In genomic region chr10:120451968-120452367, GRCh38 we compare ENCODE assay signal across 8 cellular contexts. TPM values are rescaled to one million over a fixed set of nuclear protein-coding genes. Genes with fewer than 3 reads are reported as not detected.
"Had no signal": no experiment of that assay in that cellular context is flagged by ENCODE, and none has a peak within 500 bp of the region (broad histone marks: within the 10 kb centered on the region; RNA-seq: fewer than 3 reads in every experiment).

No MANE protein-coding gene starts in this region.

- H3K9ac ChIP-seq: GM23248 had no signal

- ATAC-seq: HepG2 had no signal

- DNase-seq: GM23248, GOT3, H9, HCEC 1CT, KBM-7 had no signal

- H2AFZ ChIP-seq: GM23248 had no signal

- H3K4me3 ChIP-seq: GM23248 had no signal

- H3K27ac ChIP-seq: GM23248, HL-60 had no signal

RNA-seq across cellular contexts. Expression of gene PLPP4, which starts 5.1 kb away (rescaled TPM):
- total RNA-seq: H9, HepG2 had no signal
- polyA plus RNA-seq: HepG2, IgD-negative memory B cell had no signal
